ENCODE assay signal across 8 cellular contexts in the genomic region with DNA sequence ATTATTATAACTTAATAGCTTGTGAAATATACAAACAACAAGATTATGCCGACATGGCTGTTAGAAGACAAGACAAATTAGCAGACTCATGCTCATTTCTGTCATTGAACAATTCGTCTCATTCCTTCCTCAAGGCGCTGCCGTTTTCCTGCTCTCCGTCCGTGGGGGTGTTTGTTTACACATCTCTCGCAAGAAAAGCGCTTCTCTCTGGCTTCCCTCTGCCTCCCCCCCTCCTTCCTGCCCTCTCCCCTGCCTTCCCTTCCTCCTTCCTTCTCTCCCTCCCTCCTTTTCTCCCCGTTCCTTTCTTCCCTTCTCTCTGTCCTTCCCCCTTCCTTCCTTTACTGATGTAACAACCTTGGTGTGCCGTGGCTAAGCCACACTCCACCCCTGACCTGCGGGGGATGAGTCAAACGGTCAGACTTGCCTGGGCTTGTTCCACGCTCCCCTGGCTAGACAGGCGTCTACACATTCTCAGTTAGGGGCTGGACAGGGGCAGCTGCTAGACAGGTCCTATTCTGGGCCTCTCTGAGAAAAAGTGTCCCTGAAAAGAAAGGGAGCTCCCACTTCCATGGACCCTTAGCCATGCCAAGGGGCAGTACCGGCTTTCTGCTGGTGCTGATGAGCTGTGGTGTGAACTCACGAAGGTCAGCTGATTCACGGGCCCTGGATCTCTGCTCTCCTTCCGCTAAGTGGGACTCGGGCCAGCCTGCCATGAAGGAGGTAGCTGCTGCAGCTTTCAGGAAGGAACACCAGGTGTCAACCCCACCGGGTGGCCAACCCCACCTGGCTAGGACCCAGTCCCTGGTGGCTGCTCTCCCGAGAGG. TPM values are rescaled to one million over a fixed set of nuclear protein-coding genes. Genes with fewer than 3 reads are reported as not detected.
DNase-seq lines count a peak whose midpoint lies in the region; ATAC-seq, FAIRE-seq and TF ChIP-seq lines count a peak whose summit lies in the region.

No MANE protein-coding gene starts in this region.

- CTCF ChIA-PET in endothelial cell of umbilical vein (lab: Charles Lee): interaction anchor here (2.6 kb wide), 1 partner anchor 8 kb away, joined by 22 read pairs; no protein-coding TSS in a partner anchor

- BruUV-seq in endothelial cell of umbilical vein (replicated peaks; lab: Mats Ljungman, UMichigan): TSS peak; percentile 94

- H3K9me3 Mint-ChIP-seq in neural crest cell: no peaks in the 10 kb centered on the region

- H4K20me1 ChIP-seq in endothelial cell of umbilical vein (replicated peaks; ENCODE audit: control insufficient read depth, extremely low read depth, insufficient read depth, low read length): no peaks in the 10 kb centered on the region

- intact Hi-C loops in endothelial cell of umbilical vein (cut with micrococcal nuclease): no loop called here

- H3K9me1 ChIP-seq in endothelial cell of umbilical vein (replicated peaks; ENCODE audit: control insufficient read depth, extremely low read depth, insufficient read depth, low read length): no peaks in the 10 kb centered on the region

- no peaks in the 10 kb centered on the region for H3K79me2 ChIP-seq in endothelial cell of umbilical vein (ENCODE audit: control insufficient read depth, insufficient read depth, low read length)

- DNase-seq in A172 (ENCODE audit: low spot score): peak; percentile 84
- peak; percentile 40 for DNase-seq in RKO (ENCODE audit: low spot score)
- DNase-seq in endothelial cell of umbilical vein (ENCODE audit: low read depth, low spot score): peak; percentile 88
- DNase-seq in neural crest cell (ENCODE audit: low read depth, low spot score): no peak
- DNase-seq in stimulated activated naive CD4-positive, alpha-beta T cell treated with Interleukin-2 at 50 U/mL for 16 hours (lab: John Stamatoyannopoulos, UW): no peak
- no peak for DNase-seq in germinal center (ENCODE audit: low spot score)

- H3K36me3 ChIP-seq in endothelial cell of umbilical vein (ENCODE audit: control insufficient read depth in 2 of 2, extremely low read depth in 1 of 2, insufficient read depth in 2 of 2, low read length in 2 of 2): no peaks in the 10 kb centered on the region

- no peak overlapping the region for H3K4me3 ChIP-seq in endothelial cell of umbilical vein (replicated peaks in 1 of 3; ENCODE audit: insufficient read depth in 1 of 3, low read depth in 1 of 3, low read length in 3 of 3)

- TF ChIP-seq CTCF in endothelial cell of umbilical vein (IDR thresholded peaks at IDR 0.05; ENCODE audit: extremely low read depth in 1 of 2, insufficient read depth in 1 of 2, low read depth in 1 of 2, low read length in 2 of 2): no peak
- no peak for TF ChIP-seq CTCF in neural crest cell (conservative IDR thresholded peaks at IDR 0.05)

- peaks cover 27% of the 10 kb centered on the region for H3K27me3 Mint-ChIP-seq in neural crest cell (ENCODE audit: low read depth)

- FAIRE-seq in endothelial cell of umbilical vein (lab: Jason Lieb, UNC): peak; percentile 92

- H2AFZ ChIP-seq in endothelial cell of umbilical vein (ENCODE audit: low read depth, low read length): peak overlapping the region; percentile 55

- H3K4me1 ChIP-seq in endothelial cell of umbilical vein (ENCODE audit: control insufficient read depth, extremely low read depth, insufficient read depth, low read length): peaks cover 20% of the 10 kb centered on the region

- peak overlapping the region; percentile 67 for H3K9ac ChIP-seq in endothelial cell of umbilical vein (replicated peaks; ENCODE audit: extremely low read depth, insufficient read depth, low read length)

- H3K27me3 ChIP-seq in endothelial cell of umbilical vein (ENCODE audit: control insufficient read depth in 2 of 2, insufficient read depth in 2 of 2, low read length in 2 of 2): no peaks in the 10 kb centered on the region

- H3K36me3 Mint-ChIP-seq in neural crest cell (ENCODE audit: low read depth): no peaks in the 10 kb centered on the region

- ATAC-seq in GM18498 (IDR thresholded peaks at IDR 0.05; ENCODE audit: unreplicated experiment) (peak; percentile 85), HG03280 (IDR thresholded peaks at IDR 0.05; ENCODE audit: unreplicated experiment) (peak; percentile 78)

- dilution Hi-C loops in endothelial cell of umbilical vein (cut with MboI; ENCODE audit: extremely low pct_ligation_motif_present, low sequenced_read_pairs): no loop called here

- H3K27ac Mint-ChIP-seq in neural crest cell (ENCODE audit: unreplicated experiment): peak overlapping the region; percentile 60

- peaks cover 20% of the 10 kb centered on the region for H3K4me1 Mint-ChIP-seq in neural crest cell

- peak overlapping the region; percentile 86 for H3K27ac ChIP-seq in endothelial cell of umbilical vein (ENCODE audit: insufficient read depth, low read depth, low read length)

- no peak overlapping the region for H3K4me3 Mint-ChIP-seq in neural crest cell

- POLR2A ChIA-PET in endothelial cell of umbilical vein (lab: Charles Lee): interaction anchor here (0.9 kb wide), 1 partner anchor 523 kb away, joined by 3 read pairs; the partner anchor contains the start of gene IPPK

- peak overlapping the region; percentile 56 for H3K4me2 ChIP-seq in endothelial cell of umbilical vein (ENCODE audit: insufficient read depth, low read length)

- no peaks in the 10 kb centered on the region for H3K9me3 ChIP-seq in endothelial cell of umbilical vein (replicated peaks; ENCODE audit: control insufficient read depth, insufficient read depth, low read length)

- TF ChIP-seq POLR2A in endothelial cell of umbilical vein (IDR thresholded peaks at IDR 0.05; ENCODE audit: low read depth, low read length): peak; percentile 53

TF ChIP-seq in endothelial cell of umbilical vein, 7 proteins besides CTCF, POLR2A, EP300 and RAD21:
- TF ChIP-seq MAX (IDR thresholded peaks at IDR 0.05; ENCODE audit: insufficient read depth, insufficient read length): no peak
- TF ChIP-seq GATA2 (IDR thresholded peaks at IDR 0.05; ENCODE audit: insufficient read depth, insufficient read length, low read depth, low read length): no peak
- TF ChIP-seq POLR2AphosphoS5 (IDR thresholded peaks at IDR 0.05; ENCODE audit: insufficient read depth, low read depth, low read length): peak; percentile 54
- TF ChIP-seq EZH2 (IDR thresholded peaks at IDR 0.05; ENCODE audit: borderline replicate concordance, low read depth, low read length, severe bottlenecking): no peak
- peak; percentile 78 for TF ChIP-seq FOS (IDR thresholded peaks at IDR 0.05; ENCODE audit: borderline replicate concordance, insufficient read depth, low read length)
- no peak for TF ChIP-seq JUN (IDR thresholded peaks at IDR 0.05; ENCODE audit: borderline replicate concordance, insufficient read depth, insufficient read length, low read depth)
- TF ChIP-seq MYC (IDR thresholded peaks at IDR 0.05; ENCODE audit: low read depth, low read length): no peak
TF ChIP-seq in endothelial cell of umbilical vein: peak in this region for 2.

RNA-seq across cellular contexts. Expression of gene SPTLC1, which starts 32.0 kb away (rescaled TPM):
- 152 and 175 TPM in 2 replicates for total RNA-seq in A172 (2014; rRNA removed; shearing (Covaris generic))
- total RNA-seq in endothelial cell of umbilical vein (64.6 and 68.5 TPM in 2 replicates), neural crest cell (50.2 and 51.8 TPM in 2 replicates)
- polyA plus RNA-seq in endothelial cell of umbilical vein: 29.2 and 35.9 TPM in 2 replicates
- 42.9 and 43.1 TPM in 2 replicates for polyA plus RNA-seq in endothelial cell of umbilical vein (2011; cell fraction: cytosol; rRNA removed)
- polyA plus RNA-seq in endothelial cell of umbilical vein (2011; cell fraction: nucleus; rRNA removed): 52.1 and 62.9 TPM in 2 replicates
- 61.1 and 73.3 TPM in 2 replicates for polyA plus RNA-seq in endothelial cell of umbilical vein (2012)
- 74.6 and 96.0 TPM in 2 replicates for polyA minus RNA-seq in endothelial cell of umbilical vein
- 24.8 TPM for polyA minus RNA-seq in endothelial cell of umbilical vein (2011; cell fraction: cytosol; rRNA and poly(A)+ RNA removed)
- polyA minus RNA-seq in endothelial cell of umbilical vein (2011; cell fraction: nucleus; rRNA and poly(A)+ RNA removed): 60.0 and 80.1 TPM in 2 replicates

Comparison
In these comparisons a context has a peak if more than half of its experiments do, and no peak if none do; other contexts are left out.
1. DNase-seq: peak in A172 (single experiment), RKO (single experiment) and endothelial cell of umbilical vein (single experiment); none in neural crest cell (single experiment), stimulated activated naive CD4-positive, alpha-beta T cell treated with Interleukin-2 at 50 U/mL for 16 hours (single experiment) and germinal center (single experiment).